21 cellular contexts compared by ENCODE assay signal in the genomic region with DNA sequence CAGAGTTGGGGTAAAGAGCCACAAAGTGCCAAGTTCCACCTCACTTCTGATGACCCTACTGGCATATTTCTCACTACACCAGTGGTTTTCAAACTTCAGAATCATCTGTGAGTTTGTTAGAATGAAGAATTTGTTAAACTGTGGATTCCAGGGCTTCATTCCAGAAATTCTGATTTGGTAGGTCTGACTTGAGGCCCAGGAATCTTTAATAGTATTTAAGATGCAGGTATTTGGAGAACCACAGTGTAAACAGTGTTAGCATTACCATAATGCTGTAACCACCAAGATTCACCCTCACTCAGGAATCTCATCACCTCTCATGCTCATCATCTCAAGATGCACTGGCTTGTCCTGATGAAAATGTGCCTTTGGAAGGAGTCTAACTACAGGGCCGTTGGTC.
"Had no signal": no experiment of that assay in that cellular context is flagged by ENCODE, and none has a peak within 500 bp of the region (broad histone marks: within the 10 kb centered on the region; RNA-seq: fewer than 3 reads in every experiment).

No MANE protein-coding gene starts in this region.

- H3K27ac Mint-ChIP-seq: activated B cell treated with CpG ODN at 0.5 μM for 24 hours; activated CD4-positive, alpha-beta T cell treated with anti-CD3 and anti-CD28 coated beads, Interleukin-2, amount 10 ng/mL, durations not matched to agents 24 days and 14 days; activated CD8-positive, alpha-beta T cell treated with anti-CD3 and anti-CD28 coated beads for 36 hours; activated naive CD4-positive, alpha-beta T cell treated with anti-CD3 and anti-CD28 coated beads for 36 hours; mesothelial cell of epicardium; nephron progenitor cell had no signal

- H3K4me2 ChIP-seq: SK-N-SH had no signal

- H3K27ac ChIP-seq: psoas muscle, tibial nerve, vagina had no signal

- ATAC-seq: activated CD8-positive, alpha-beta T cell treated with anti-CD3 and anti-CD28 coated beads for 36 hours; left cardiac atrium; psoas muscle; sciatic nerve; stimulated activated naive CD8-positive, alpha-beta T cell treated with anti-CD3 and anti-CD28 coated beads, Interleukin-15, Interleukin-2, amounts not matched to agents 100 U/mL and 50 U/mL, for 24 hours had no signal

- H3K4me3 ChIP-seq: lung, psoas muscle, tibial nerve, vagina had no signal

- DNase-seq: activated B cell treated with CpG ODN at 0.5 μM for 24 hours; activated CD4-positive, alpha-beta T cell treated with anti-CD3 and anti-CD28 coated beads, Interleukin-2, amount 10 ng/mL, durations not matched to agents 24 days and 14 days; activated CD8-positive, alpha-beta T cell treated with anti-CD3 and anti-CD28 coated beads for 36 hours; activated naive CD4-positive, alpha-beta T cell treated with anti-CD3 and anti-CD28 coated beads for 36 hours; activated T-cell treated with anti-CD3 and anti-CD28 coated beads, Interleukin-2, amount 50 U/mL, for 1 hour; aorta; dermis blood vessel endothelial cell; effector memory CD4-positive, alpha-beta T cell; foreskin fibroblast; left cardiac atrium; nephron progenitor cell; occipital lobe; psoas muscle; SK-N-SH; stimulated activated CD4-positive, alpha-beta T cell treated with anti-CD3 and anti-CD28 coated beads, Interleukin-1b, Interleukin-23, amount 100 ng/mL, for 48 hours; stimulated activated naive CD8-positive, alpha-beta T cell treated with anti-CD3 and anti-CD28 coated beads, Interleukin-15, Interleukin-2, amounts not matched to agents 100 U/mL and 50 U/mL, for 24 hours had no signal

- H3K9me3 ChIP-seq: psoas muscle, SK-N-SH, tibial nerve, vagina had no signal

- H3K36me3 ChIP-seq: vagina had no signal

- H3K9ac ChIP-seq: SK-N-SH had no signal

- H3K4me3 Mint-ChIP-seq: activated B cell treated with CpG ODN at 0.5 μM for 24 hours; activated CD4-positive, alpha-beta T cell treated with anti-CD3 and anti-CD28 coated beads, Interleukin-2, amount 10 ng/mL, durations not matched to agents 24 days and 14 days; activated CD8-positive, alpha-beta T cell treated with anti-CD3 and anti-CD28 coated beads for 36 hours; activated naive CD4-positive, alpha-beta T cell treated with anti-CD3 and anti-CD28 coated beads for 36 hours; mesothelial cell of epicardium; nephron progenitor cell had no signal

- H3K4me1 Mint-ChIP-seq: activated B cell treated with CpG ODN at 0.5 μM for 24 hours; activated CD4-positive, alpha-beta T cell treated with anti-CD3 and anti-CD28 coated beads, Interleukin-2, amount 10 ng/mL, durations not matched to agents 24 days and 14 days; mesothelial cell of epicardium; nephron progenitor cell had no signal

- H3K9me3 Mint-ChIP-seq: activated B cell treated with CpG ODN at 0.5 μM for 24 hours; activated CD4-positive, alpha-beta T cell treated with anti-CD3 and anti-CD28 coated beads, Interleukin-2, amount 10 ng/mL, durations not matched to agents 24 days and 14 days; activated CD8-positive, alpha-beta T cell treated with anti-CD3 and anti-CD28 coated beads for 36 hours; activated naive CD4-positive, alpha-beta T cell treated with anti-CD3 and anti-CD28 coated beads for 36 hours; mesothelial cell of epicardium; nephron progenitor cell had no signal

- H3K4me1 ChIP-seq: psoas muscle, tibial nerve, vagina had no signal

- H3K27me3 Mint-ChIP-seq: activated B cell treated with CpG ODN at 0.5 μM for 24 hours; activated CD4-positive, alpha-beta T cell treated with anti-CD3 and anti-CD28 coated beads, Interleukin-2, amount 10 ng/mL, durations not matched to agents 24 days and 14 days; activated CD8-positive, alpha-beta T cell treated with anti-CD3 and anti-CD28 coated beads for 36 hours had no signal

- H3K27me3 ChIP-seq: tibial nerve, vagina had no signal
